ENCODE assay signal across 12 cellular contexts in genomic region chr1:167933779-167934178, GRCh38. TPM values are rescaled to one million over a fixed set of nuclear protein-coding genes. Genes with fewer than 3 reads are reported as not detected.
A peak's percentile ranks its signal among the peaks of the same experiment; 100 is the strongest.
DNase-seq lines count a peak whose midpoint lies in the region; ATAC-seq and TF ChIP-seq lines count a peak whose summit lies in the region.
"Had no signal": no experiment of that assay in that cellular context is flagged by ENCODE, and none has a peak within 500 bp of the region (broad histone marks: within the 10 kb centered on the region; RNA-seq: fewer than 3 reads in every experiment).

No MANE protein-coding gene starts in this region.

- no peaks in the 10 kb centered on the region for H3K9me3 ChIP-seq in CD4-positive, CD25-positive, alpha-beta regulatory T cell (ENCODE audit: control insufficient read depth in 2 of 2, low read length in 2 of 2)
- no peaks in the 10 kb centered on the region for H3K9me3 ChIP-seq in KOPT-K1 (ENCODE audit: insufficient read depth, low read length, poor library complexity, severe bottlenecking)
- H3K9me3 ChIP-seq in neural cell (ENCODE audit: low read length): no peaks in the 10 kb centered on the region

- H3K36me3 ChIP-seq in CD4-positive, CD25-positive, alpha-beta regulatory T cell (ENCODE audit: control insufficient read depth, insufficient read depth, low read length): no peaks in the 10 kb centered on the region
- H3K36me3 ChIP-seq in KOPT-K1 (ENCODE audit: insufficient read depth, low read length) (no peaks in the 10 kb centered on the region), neural cell (ENCODE audit: insufficient read depth, low read length) (no peaks in the 10 kb centered on the region)
- H3K36me3 ChIP-seq: brain microvascular endothelial cell had no signal

- H3K9me3 Mint-ChIP-seq in CD4-positive, CD25-positive, alpha-beta regulatory T cell: no peaks in the 10 kb centered on the region
- no peaks in the 10 kb centered on the region for H3K9me3 Mint-ChIP-seq in chondrocyte (ENCODE audit: low read depth)
- H3K9me3 Mint-ChIP-seq: activated B cell treated with CpG ODN at 0.5 μM for 24 hours had no signal

- no peak overlapping the region for H2AFZ ChIP-seq in neural cell (ENCODE audit: low read depth, low read length)

- H3K9me2 ChIP-seq in neural cell (ENCODE audit: insufficient read depth, low read length): no peaks in the 10 kb centered on the region

- TF ChIP-seq CTCF in chondrocyte (IDR thresholded peaks at IDR 0.05) (no peak), neural cell (IDR thresholded peaks at IDR 0.05; ENCODE audit: poor library complexity, severe bottlenecking) (no peak)

- peak overlapping the region in 3 of 4 donors; percentile 35 to 99 (median 97) for H3K4me3 Mint-ChIP-seq in CD4-positive, CD25-positive, alpha-beta regulatory T cell
- no peak overlapping the region for H3K4me3 Mint-ChIP-seq in chondrocyte (ENCODE audit: unreplicated experiment)

- peak overlapping the region; percentile 94 for H3K4me3 ChIP-seq in CD4-positive, CD25-positive, alpha-beta regulatory T cell (ENCODE audit: low read depth, low read length)
- peak overlapping the region; percentile 91 for H3K4me3 ChIP-seq in neural cell (ENCODE audit: low read length)

- no peak for DNase-seq in CD4-positive, CD25-positive, alpha-beta regulatory T cell
- DNase-seq in chondrocyte (ENCODE audit: low spot score): no peak
- DNase-seq in NCI-H2196 treated with DMSO at 0.1 percent for 48 hours (lab: John Stamatoyannopoulos, UW; ENCODE audit: unreplicated experiment): no peak
- DNase-seq in germinal center (ENCODE audit: low spot score): no peak
- DNase-seq: activated B cell treated with CpG ODN at 0.5 μM for 24 hours; brain microvascular endothelial cell; stimulated activated CD8-positive, alpha-beta memory T cell treated with anti-CD3 and anti-CD28 coated beads, Interleukin-4, amount 100 ng/mL, for 48 hours had no signal

- H3K4me1 Mint-ChIP-seq in CD4-positive, CD25-positive, alpha-beta regulatory T cell: peaks cover 11 to 59% (median 37%) of the 10 kb centered on the region in 4 donors
- peaks cover 37% of the 10 kb centered on the region for H3K4me1 Mint-ChIP-seq in chondrocyte (ENCODE audit: low read depth)

- H3K9ac ChIP-seq in neural cell (ENCODE audit: low read length): no peak overlapping the region

- peaks cover 21% of the 10 kb centered on the region for H3K79me2 ChIP-seq in neural cell (replicated peaks; ENCODE audit: insufficient read depth, low read length)

- H3K27ac Mint-ChIP-seq in CD4-positive, CD25-positive, alpha-beta regulatory T cell: peak overlapping the region in 1 of 3 donors; percentile 95
- peak overlapping the region; percentile 100 for H3K27ac Mint-ChIP-seq in chondrocyte (ENCODE audit: unreplicated experiment)
- H3K27ac Mint-ChIP-seq: activated B cell treated with CpG ODN at 0.5 μM for 24 hours had no signal

- no peak for ATAC-seq in CD4-positive, CD25-positive, alpha-beta regulatory T cell (ENCODE audit: low read depth in 2 of 2)
- ATAC-seq in GM21447 (IDR thresholded peaks at IDR 0.05; ENCODE audit: unreplicated experiment): no peak
- ATAC-seq in HG02623 (IDR thresholded peaks at IDR 0.05; ENCODE audit: unreplicated experiment): no peak

- no peaks in the 10 kb centered on the region for H3F3A ChIP-seq in neural cell (ENCODE audit: insufficient read depth, low read length, poor library complexity, severe bottlenecking)

- no peak overlapping the region for H3K4me2 ChIP-seq in neural cell (ENCODE audit: low read length)

- no peak overlapping the region for H3K27ac ChIP-seq in CD4-positive, CD25-positive, alpha-beta regulatory T cell (ENCODE audit: insufficient read depth, low read length, poor library complexity, severe bottlenecking)
- H3K27ac ChIP-seq in KOPT-K1 (ENCODE audit: low read depth, low read length, poor library complexity, severe bottlenecking) (peak overlapping the region; percentile 94), neural cell (ENCODE audit: low read length) (no peak overlapping the region)
- H3K27ac ChIP-seq: brain microvascular endothelial cell had no signal

- peaks cover 5% of the 10 kb centered on the region for H3K27me3 Mint-ChIP-seq in CD4-positive, CD25-positive, alpha-beta regulatory T cell
- no peaks in the 10 kb centered on the region for H3K27me3 Mint-ChIP-seq in chondrocyte (ENCODE audit: low read depth)
- H3K27me3 Mint-ChIP-seq: activated B cell treated with CpG ODN at 0.5 μM for 24 hours had no signal

- H3K4me1 ChIP-seq in CD4-positive, CD25-positive, alpha-beta regulatory T cell (ENCODE audit: control insufficient read depth, insufficient read depth, low read length, poor library complexity, severe bottlenecking): peaks cover 36% of the 10 kb centered on the region

- no peak for TF ChIP-seq RAD21 in neural cell (conservative IDR thresholded peaks at IDR 0.05)

- H3K36me3 Mint-ChIP-seq in CD4-positive, CD25-positive, alpha-beta regulatory T cell: no peaks in the 10 kb centered on the region
- H3K36me3 Mint-ChIP-seq in chondrocyte (ENCODE audit: low read depth): no peaks in the 10 kb centered on the region

- no peaks in the 10 kb centered on the region for H4K20me1 ChIP-seq in neural cell (ENCODE audit: insufficient read depth)

- TF ChIP-seq EP300 in neural cell (conservative IDR thresholded peaks at IDR 0.05; ENCODE audit: poor library complexity, severe bottlenecking): no peak

- H3K27me3 ChIP-seq in CD4-positive, CD25-positive, alpha-beta regulatory T cell (ENCODE audit: control insufficient read depth, insufficient read depth, low read length): no peaks in the 10 kb centered on the region
- no peaks in the 10 kb centered on the region for H3K27me3 ChIP-seq in neural cell (ENCODE audit: insufficient read depth, low read depth, low read length)
- H3K27me3 ChIP-seq: brain microvascular endothelial cell had no signal

TF ChIP-seq in neural cell, 6 proteins besides CTCF, POLR2A, EP300 and RAD21:
- no peak for TF ChIP-seq POLR2AphosphoS5 (IDR thresholded peaks at IDR 0.05)
- TF ChIP-seq TAF1 (IDR thresholded peaks at IDR 0.05; ENCODE audit: low read depth): no peak
- TF ChIP-seq SMC3 (conservative IDR thresholded peaks at IDR 0.05; ENCODE audit: poor library complexity): no peak
- TF ChIP-seq EZH2 (IDR thresholded peaks at IDR 0.05; ENCODE audit: borderline replicate concordance, insufficient read depth, low read length, poor library complexity, severe bottlenecking): no peak
- TF ChIP-seq REST (IDR thresholded peaks at IDR 0.05; ENCODE audit: borderline replicate concordance): no peak
- no peak for TF ChIP-seq MXI1 (conservative IDR thresholded peaks at IDR 0.05; ENCODE audit: poor library complexity, severe bottlenecking)

RNA-seq across cellular contexts. Expression of gene DCAF6, which starts 2.7 kb away (rescaled TPM):
- 25.5 TPM for total RNA-seq in CD4-positive, CD25-positive, alpha-beta regulatory T cell
- 10 to 100 TPM in 3 of 4 donors, 1 to 10 TPM in 1; 9.7 to 11.8 (median 11.1) TPM for polyA plus RNA-seq in CD4-positive, CD25-positive, alpha-beta regulatory T cell
- total RNA-seq in chondrocyte: 48.0 to 53.2 TPM (median 49.4 TPM) in 3 replicates
- 37.2 and 44.8 TPM in 2 replicates for polyA plus RNA-seq in neural cell
- 46.0 and 48.9 TPM in 2 replicates for polyA minus RNA-seq in neural cell

RNA-seq across cellular contexts. Expression of gene MPC2, which starts 3.1 kb away (rescaled TPM):
- total RNA-seq in CD4-positive, CD25-positive, alpha-beta regulatory T cell: 44.7 TPM
- 100 to 1,000 TPM in 3 of 4 donors, 10 to 100 TPM in 1; 97.1 to 120 (median 105) TPM for polyA plus RNA-seq in CD4-positive, CD25-positive, alpha-beta regulatory T cell
- 50.4 to 65.1 TPM (median 51.6 TPM) in 3 replicates for total RNA-seq in chondrocyte
- polyA plus RNA-seq in neural cell: 104 and 107 TPM in 2 replicates
- 29.5 and 34.0 TPM in 2 replicates for polyA minus RNA-seq in neural cell

RNA-seq across cellular contexts. Expression of gene ADCY10, which starts 19.8 kb away (rescaled TPM):
- 0.10 TPM for total RNA-seq in CD4-positive, CD25-positive, alpha-beta regulatory T cell
- not detected for polyA plus RNA-seq in CD4-positive, CD25-positive, alpha-beta regulatory T cell
- total RNA-seq in chondrocyte: 0.07 to 0.51 TPM (median 0.10 TPM) in 3 replicates
- 0.09 and 0.22 TPM in 2 replicates for polyA plus RNA-seq in neural cell
- polyA minus RNA-seq in neural cell: 0.81 TPM in 1 of 2 replicates, not detected in the other
- total RNA-seq: Daoy had no signal
